Comparison of ENCODE assay signal across 33 cellular contexts in genomic region chr3:15453501-15453900, GRCh38.
"Had no signal": no experiment of that assay in that cellular context is flagged by ENCODE, and none has a peak within 500 bp of the region (broad histone marks: within the 10 kb centered on the region; RNA-seq: fewer than 3 reads in every experiment).

No MANE protein-coding gene starts in this region.

- H3K9me3 Mint-ChIP-seq: activated naive CD4-positive, alpha-beta T cell treated with anti-CD3 and anti-CD28 coated beads, Interleukin-2, amount 10 ng/mL, durations not matched to agents 7 days and 5 days; activated naive CD8-positive, alpha-beta T cell treated with anti-CD3 and anti-CD28 coated beads, Interleukin-2, amount 50 U/mL, for 24 hours had no signal

- H3K27ac Mint-ChIP-seq: activated CD4-positive, alpha-beta T cell treated with anti-CD3 and anti-CD28 coated beads, Interleukin-2, amount 10 ng/mL, durations not matched to agents 24 days and 14 days; activated CD8-positive, alpha-beta T cell treated with anti-CD3 and anti-CD28 coated beads, Interleukin-2, amount 10 ng/mL, durations not matched to agents 7 days and 5 days; activated naive CD4-positive, alpha-beta T cell treated with anti-CD3 and anti-CD28 coated beads, Interleukin-2, amount 10 ng/mL, durations not matched to agents 7 days and 5 days; activated naive CD8-positive, alpha-beta T cell; activated naive CD8-positive, alpha-beta T cell treated with anti-CD3 and anti-CD28 coated beads, Interleukin-2, amount 50 U/mL, for 24 hours; brain had no signal

- H3K4me1 Mint-ChIP-seq: activated naive CD8-positive, alpha-beta T cell treated with anti-CD3 and anti-CD28 coated beads, Interleukin-2, amount 50 U/mL, for 24 hours; brain had no signal

- H3K36me3 ChIP-seq: MG63, Peyer's patch, SJSA1, WERI-Rb-1 had no signal

- H3K27me3 ChIP-seq: MG63, Peyer's patch, SJSA1 had no signal

- H3K9me3 ChIP-seq: MG63, Peyer's patch, SJSA1, SK-N-SH had no signal

- H3K4me2 ChIP-seq: SK-N-SH had no signal

- H3K27ac ChIP-seq: Peyer's patch, SJSA1, WERI-Rb-1 had no signal

- FAIRE-seq: bronchial epithelial cell had no signal

- H3K4me1 ChIP-seq: Peyer's patch, SJSA1 had no signal

- H3K9ac ChIP-seq: SK-N-SH had no signal

- H3K4me3 Mint-ChIP-seq: activated CD4-positive, alpha-beta T cell treated with anti-CD3 and anti-CD28 coated beads, Interleukin-2, amount 10 ng/mL, durations not matched to agents 24 days and 14 days; activated CD8-positive, alpha-beta T cell treated with anti-CD3 and anti-CD28 coated beads, Interleukin-2, amount 10 ng/mL, durations not matched to agents 7 days and 5 days; activated naive CD4-positive, alpha-beta T cell treated with anti-CD3 and anti-CD28 coated beads, Interleukin-2, amount 10 ng/mL, durations not matched to agents 7 days and 5 days; activated naive CD8-positive, alpha-beta T cell; activated naive CD8-positive, alpha-beta T cell treated with anti-CD3 and anti-CD28 coated beads, Interleukin-2, amount 50 U/mL, for 24 hours; brain had no signal

- DNase-seq: activated CD4-positive, alpha-beta T cell treated with anti-CD3 and anti-CD28 coated beads, Interleukin-2, amount 10 ng/mL, durations not matched to agents 24 days and 14 days; activated CD4-positive, alpha-beta T cell treated with anti-CD3 and anti-CD28 coated beads, Interleukin-2, amount 50 U/mL, for 4 hours; activated CD4-positive, CD25-positive, alpha-beta regulatory T cell; activated CD8-positive, alpha-beta memory T cell treated with anti-CD3 and anti-CD28 coated beads, Interleukin-2, amount 50 U/mL, for 48 hours; activated CD8-positive, alpha-beta T cell treated with anti-CD3 and anti-CD28 coated beads, Interleukin-2, amount 10 ng/mL, durations not matched to agents 7 days and 5 days; activated effector memory CD4-positive, alpha-beta T cell treated with Interleukin-2 at 50 U/mL for 16 hours; activated naive CD4-positive, alpha-beta T cell treated with anti-CD3 and anti-CD28 coated beads, Interleukin-2, amount 10 ng/mL, durations not matched to agents 7 days and 5 days; activated naive CD8-positive, alpha-beta T cell treated with anti-CD3 and anti-CD28 coated beads, Interleukin-2, amount 50 U/mL, for 24 hours; activated T-cell treated with anti-CD3 and anti-CD28 coated beads, Interleukin-2, amount 50 U/mL, for 48 hours; anterior cingulate cortex; caudate nucleus; Kasumi-1; KG1; MG63; NCI-H1048; NCI-H1105 treated with DMSO at 0.1 percent for 48 hours; NCI-H1436; NCI-H1694; NCI-H1930; NCI-H2081 treated with DMSO at 0.1 percent for 48 hours; NCI-H226; NCI-H524 treated with DMSO at 0.1 percent for 48 hours; PC-3; Peyer's patch; RPMI8226; SHP77 treated with DMSO at 0.1 percent for 48 hours; SK-N-SH; T1000; WERI-Rb-1 had no signal

- H3K4me3 ChIP-seq: MG63, Peyer's patch, SJSA1 had no signal

- ATAC-seq: activated CD8-positive, alpha-beta T cell treated with anti-CD3 and anti-CD28 coated beads, Interleukin-2, amount 10 ng/mL, durations not matched to agents 7 days and 5 days; activated naive CD8-positive, alpha-beta T cell treated with anti-CD3 and anti-CD28 coated beads, Interleukin-2, amount 50 U/mL, for 24 hours; PC-3 had no signal
